23 cellular contexts compared by ENCODE assay signal in genomic region chr19:33903489-33903850, GRCh38.
"Had no signal": no experiment of that assay in that cellular context is flagged by ENCODE, and none has a peak within 500 bp of the region (broad histone marks: within the 10 kb centered on the region; RNA-seq: fewer than 3 reads in every experiment).

No MANE protein-coding gene starts in this region.

- H3K9me3 Mint-ChIP-seq: natural killer cell treated with Interleukin-12 subunit alpha and Interleukin-12 subunit beta and Interleukin-15 and Interleukin-18, amount 100 ng/mL, for 72 hours had no signal

- H3K4me3 Mint-ChIP-seq: immature natural killer cell; naive thymus-derived CD4-positive, alpha-beta T cell; natural killer cell treated with Interleukin-12 subunit alpha and Interleukin-12 subunit beta and Interleukin-15 and Interleukin-18, amount 100 ng/mL, for 72 hours; stimulated activated effector memory CD8-positive, alpha-beta T cell treated with anti-CD3 and anti-CD28 coated beads, Interleukin-12 subunit alpha, Interleukin-12 subunit beta, amount 100 ng/mL, for 72 hours; stimulated activated naive CD8-positive, alpha-beta T cell treated with anti-CD3 and anti-CD28 coated beads, Interleukin-15, Interleukin-2, amounts not matched to agents 100 ng/mL and 50 ng/mL, for 24 hours; type B pancreatic cell had no signal

- H3K4me3 ChIP-seq: left ventricle myocardium inferior, lung, mucosa of descending colon, right atrium auricular region, right lobe of liver, smooth muscle cell, tibial nerve, uterus had no signal

- ATAC-seq: naive thymus-derived CD4-positive, alpha-beta T cell; natural killer cell treated with Interleukin-12 subunit alpha and Interleukin-12 subunit beta and Interleukin-15 and Interleukin-18, amount 100 ng/mL, for 72 hours; stimulated activated effector memory CD8-positive, alpha-beta T cell treated with anti-CD3 and anti-CD28 coated beads, Interleukin-12 subunit alpha, Interleukin-12 subunit beta, amount 100 ng/mL, for 72 hours had no signal

- H3K36me3 Mint-ChIP-seq: stimulated activated effector memory CD8-positive, alpha-beta T cell treated with anti-CD3 and anti-CD28 coated beads, Interleukin-12 subunit alpha, Interleukin-12 subunit beta, amount 100 ng/mL, for 72 hours; type B pancreatic cell had no signal

- DNase-seq: hypothalamus; immature natural killer cell; kidney; left colon; left ventricle myocardium inferior; midbrain; naive thymus-derived CD4-positive, alpha-beta T cell; nucleus accumbens; right lobe of liver; stimulated activated CD4-positive, alpha-beta T cell treated with anti-CD3 and anti-CD28 coated beads, Interleukin-1b, Interleukin-23, amount 100 ng/mL, for 48 hours; stimulated activated CD4-positive, alpha-beta T cell treated with anti-CD3 and anti-CD28 coated beads, Interleukin-2, amount 100 ng/mL, for 48 hours; stimulated activated naive CD4-positive, alpha-beta T cell; uterus had no signal

- H3K4me2 ChIP-seq: smooth muscle cell had no signal

- H3K4me1 Mint-ChIP-seq: stimulated activated effector memory CD8-positive, alpha-beta T cell treated with anti-CD3 and anti-CD28 coated beads, Interleukin-12 subunit alpha, Interleukin-12 subunit beta, amount 100 ng/mL, for 72 hours had no signal

- H3K27ac ChIP-seq: right atrium auricular region, tibial nerve, uterus had no signal

- H3K27ac Mint-ChIP-seq: immature natural killer cell; naive thymus-derived CD4-positive, alpha-beta T cell; natural killer cell treated with Interleukin-12 subunit alpha and Interleukin-12 subunit beta and Interleukin-15 and Interleukin-18, amount 100 ng/mL, for 72 hours; progenitor cell of endocrine pancreas; stimulated activated effector memory CD8-positive, alpha-beta T cell treated with anti-CD3 and anti-CD28 coated beads, Interleukin-12 subunit alpha, Interleukin-12 subunit beta, amount 100 ng/mL, for 72 hours; stimulated activated naive CD8-positive, alpha-beta T cell treated with anti-CD3 and anti-CD28 coated beads, Interleukin-15, Interleukin-2, amounts not matched to agents 100 ng/mL and 50 ng/mL, for 24 hours; type B pancreatic cell had no signal

- H3K9me3 ChIP-seq: mucosa of descending colon, right lobe of liver, uterus had no signal

- H3K36me3 ChIP-seq: left ventricle myocardium inferior, right atrium auricular region, right lobe of liver, tibial nerve, uterus had no signal

- H3K27me3 ChIP-seq: right atrium auricular region, right lobe of liver had no signal
